ENCODE assay signal across 9 cellular contexts in the genomic region with DNA sequence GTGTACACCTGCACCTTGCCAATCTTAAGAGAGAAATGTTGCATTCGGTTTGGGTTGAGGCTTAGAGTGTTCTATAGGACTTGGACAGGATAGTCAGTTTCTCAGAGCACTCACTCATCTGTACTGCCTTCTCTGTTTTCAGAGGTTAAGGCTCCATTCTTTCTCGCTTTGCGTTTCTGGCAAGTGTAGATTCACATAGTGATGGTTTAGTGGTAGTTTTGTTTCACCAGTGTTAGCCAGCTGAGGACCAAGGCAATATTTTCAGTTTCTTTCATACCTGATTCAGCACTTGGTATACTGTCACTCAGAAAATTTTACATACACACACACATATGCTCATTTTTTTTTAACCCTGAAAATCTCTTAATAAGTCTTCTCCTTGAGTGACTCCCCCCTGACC. TPM values are rescaled to one million over a fixed set of nuclear protein-coding genes. Genes with fewer than 3 reads are reported as not detected.
DNase-seq lines count a peak whose midpoint lies in the region; ATAC-seq and TF ChIP-seq lines count a peak whose summit lies in the region.
"Had no signal": no experiment of that assay in that cellular context is flagged by ENCODE, and none has a peak within 500 bp of the region (broad histone marks: within the 10 kb centered on the region; RNA-seq: fewer than 3 reads in every experiment).

No MANE protein-coding gene starts in this region.

- WGBS in right lobe of liver (ENCODE audit: insufficient coverage, low coverage, low lambda C conversion rate, missing lambda C conversion rate) = 47% methylated on average over 3 of the region's 3 CpGs
- WGBS in transverse colon (ENCODE audit: low coverage in 1 of 2), 2 donors = 48 to 68% methylated on average over 3 of the region's 3 CpGs

- no peak for DNase-seq in activated naive CD4-positive, alpha-beta T cell treated with anti-CD3 and anti-CD28 coated beads for 36 hours
- no peak for DNase-seq in activated naive CD4-positive, alpha-beta T cell treated with anti-CD3 and anti-CD28 coated beads, Interleukin-2, amount 50 U/mL, for 16 hours
- DNase-seq in activated naive CD8-positive, alpha-beta T cell treated with anti-CD3 and anti-CD28 coated beads, Interleukin-2, amount 50 U/mL, for 24 hours = no peak
- DNase-seq in right lobe of liver (no peak), transverse colon (no peak), NOMO-1 treated with DMSO at 0.1 percent for 48 hours (lab: John Stamatoyannopoulos, UW; ENCODE audit: unreplicated experiment) (no peak), NCI-H345 treated with DMSO at 0.1 percent for 48 hours (lab: John Stamatoyannopoulos, UW; ENCODE audit: unreplicated experiment) (no peak)
- DNase-seq: NCI-H510A had no signal

- in situ Hi-C loops in transverse colon (cut with MboI; ENCODE audit: low pct_ligation_motif_present in 1 of 4, low pct_unique_long_range_greater_than_20kb in 1 of 4, low sequenced_read_pairs in 3 of 4) = no loop called here

- intact Hi-C loops in activated naive CD4-positive, alpha-beta T cell treated with anti-CD3 and anti-CD28 coated beads for 36 hours (cut with micrococcal nuclease) = no loop called here
- intact Hi-C loops in right lobe of liver (cut with DNase I) = no loop called here
- intact Hi-C loops in transverse colon (cut with DNase I; ENCODE audit: low total_unique reads) = no loop called here

- peaks cover 0 to 13% (median 0%) of the 10 kb centered on the region in 4 donors for H3K4me1 ChIP-seq in right lobe of liver
- H3K4me1 ChIP-seq in transverse colon = peaks cover 0 to 19% (median 8%) of the 10 kb centered on the region in 4 donors

- TF ChIP-seq POLR2A in right lobe of liver (IDR thresholded peaks at IDR 0.05) = no peak
- TF ChIP-seq POLR2A in transverse colon (IDR thresholded peaks at IDR 0.05) = no peak

- peaks cover 17% of the 10 kb centered on the region for H3K36me3 Mint-ChIP-seq in activated naive CD4-positive, alpha-beta T cell treated with anti-CD3 and anti-CD28 coated beads for 36 hours (ENCODE audit: low read depth)
- H3K36me3 Mint-ChIP-seq in activated naive CD8-positive, alpha-beta T cell treated with anti-CD3 and anti-CD28 coated beads, Interleukin-2, amount 50 U/mL, for 24 hours (ENCODE audit: low read depth) = peaks cover 19% of the 10 kb centered on the region

- peak overlapping the region; percentile 88 for H3K4me3 Mint-ChIP-seq in activated naive CD4-positive, alpha-beta T cell treated with anti-CD3 and anti-CD28 coated beads for 36 hours
- peak overlapping the region; percentile 90 for H3K4me3 Mint-ChIP-seq in activated naive CD8-positive, alpha-beta T cell treated with anti-CD3 and anti-CD28 coated beads, Interleukin-2, amount 50 U/mL, for 24 hours

- H3K27ac ChIP-seq in right lobe of liver (peak overlapping the region in 1 of 3 donors; percentile 81), transverse colon (peak overlapping the region in 2 of 4 donors; percentile 84 to 92)

- H3K9me3 ChIP-seq in right lobe of liver (no peaks in the 10 kb centered on the region), transverse colon (no peaks in the 10 kb centered on the region)

- no peaks in the 10 kb centered on the region for H3K9me3 Mint-ChIP-seq in activated naive CD4-positive, alpha-beta T cell treated with anti-CD3 and anti-CD28 coated beads for 36 hours
- no peaks in the 10 kb centered on the region for H3K9me3 Mint-ChIP-seq in activated naive CD8-positive, alpha-beta T cell treated with anti-CD3 and anti-CD28 coated beads, Interleukin-2, amount 50 U/mL, for 24 hours

- no peak for TF ChIP-seq CTCF in right lobe of liver (IDR thresholded peaks at IDR 0.05)
- no peak for TF ChIP-seq CTCF in transverse colon (IDR thresholded peaks at IDR 0.05)

- H3K4me3 ChIP-seq in right lobe of liver (peak overlapping the region in 2 of 3 donors; percentile 79 to 96), transverse colon (peak overlapping the region in 3 of 4 donors; percentile 89 to 92 (median 90))

- peaks cover 0 to 36% (median 11%) of the 10 kb centered on the region in 4 donors for H3K36me3 ChIP-seq in right lobe of liver
- H3K36me3 ChIP-seq in transverse colon = peaks cover 0 to 17% (median 6%) of the 10 kb centered on the region in 4 donors

- no peaks in the 10 kb centered on the region for H3K27me3 Mint-ChIP-seq in activated naive CD4-positive, alpha-beta T cell treated with anti-CD3 and anti-CD28 coated beads for 36 hours (ENCODE audit: low read depth)
- no peaks in the 10 kb centered on the region for H3K27me3 Mint-ChIP-seq in activated naive CD8-positive, alpha-beta T cell treated with anti-CD3 and anti-CD28 coated beads, Interleukin-2, amount 50 U/mL, for 24 hours

- TF ChIP-seq EP300 in transverse colon (IDR thresholded peaks at IDR 0.05; ENCODE audit: low read depth) = no peak

- CTCF ChIA-PET in activated naive CD4-positive, alpha-beta T cell treated with anti-CD3 and anti-CD28 coated beads for 36 hours (lab: Charles Lee) = interaction anchor here (1.0 to 1.1 kb wide), 2 partner anchors 11 to 35 kb away, joined by 4 to 6 read pairs; no protein-coding TSS in a partner anchor

- no peaks in the 10 kb centered on the region for H3K27me3 ChIP-seq in right lobe of liver
- H3K27me3 ChIP-seq in transverse colon = no peaks in the 10 kb centered on the region

- ATAC-seq in activated naive CD8-positive, alpha-beta T cell treated with anti-CD3 and anti-CD28 coated beads, Interleukin-2, amount 50 U/mL, for 24 hours = no peak
- ATAC-seq in right lobe of liver = no peak
- ATAC-seq in GM21515 (IDR thresholded peaks at IDR 0.05; ENCODE audit: unreplicated experiment) = no peak

- H3K27ac Mint-ChIP-seq in activated naive CD4-positive, alpha-beta T cell treated with anti-CD3 and anti-CD28 coated beads for 36 hours = peak overlapping the region; percentile 50
- H3K27ac Mint-ChIP-seq in activated naive CD8-positive, alpha-beta T cell treated with anti-CD3 and anti-CD28 coated beads, Interleukin-2, amount 50 U/mL, for 24 hours = peak overlapping the region; percentile 74

- H3K4me1 Mint-ChIP-seq in activated naive CD4-positive, alpha-beta T cell treated with anti-CD3 and anti-CD28 coated beads for 36 hours (ENCODE audit: low read depth) = peaks cover 50% of the 10 kb centered on the region
- peaks cover 30% of the 10 kb centered on the region for H3K4me1 Mint-ChIP-seq in activated naive CD8-positive, alpha-beta T cell treated with anti-CD3 and anti-CD28 coated beads, Interleukin-2, amount 50 U/mL, for 24 hours

RNA-seq across cellular contexts. Expression of gene ATXN1L, which starts 1.3 kb away (rescaled TPM):
- 10 to 100 TPM; 11.3 to 11.9 TPM for total RNA-seq in activated naive CD4-positive, alpha-beta T cell treated with anti-CD3 and anti-CD28 coated beads for 36 hours
- 10 to 100 TPM in 3 of 6 experiments, 1 to 10 TPM in 3; 9.2 to 11.9 (median 10.3) TPM for total RNA-seq in right lobe of liver
- total RNA-seq in transverse colon = 10 to 100 TPM; 16.7 to 33.3 (median 24.1) TPM

RNA-seq across cellular contexts. Expression of gene ZNF821, which starts 36.9 kb away (rescaled TPM):
- 1 to 10 TPM; 5.9 TPM for total RNA-seq in activated naive CD4-positive, alpha-beta T cell treated with anti-CD3 and anti-CD28 coated beads for 36 hours
- total RNA-seq in right lobe of liver = 1 to 10 TPM; 1.3 to 3.8 (median 1.7) TPM
- 10 to 100 TPM in 3 of 4 donors, 1 to 10 TPM in 1; 9.4 to 31.6 (median 13.6) TPM for total RNA-seq in transverse colon

RNA-seq across cellular contexts. Expression of gene AP1G1, which starts 38.5 kb away (rescaled TPM):
- 10 to 100 TPM; 56.4 to 59.3 TPM for total RNA-seq in activated naive CD4-positive, alpha-beta T cell treated with anti-CD3 and anti-CD28 coated beads for 36 hours
- total RNA-seq in right lobe of liver = 10 to 100 TPM; 47.8 to 54.1 (median 52.5) TPM
- total RNA-seq in transverse colon = 100 to 1,000 TPM; 104 to 270 (median 121) TPM

RNA-seq across cellular contexts. Expression of gene IST1, which starts 48.2 kb away (rescaled TPM):
- 100 to 1,000 TPM; 196 to 203 TPM for total RNA-seq in activated naive CD4-positive, alpha-beta T cell treated with anti-CD3 and anti-CD28 coated beads for 36 hours
- total RNA-seq in right lobe of liver (10 to 100 TPM; 44.7 to 73.4 (median 65.5) TPM), transverse colon (100 to 1,000 TPM; 200 to 303 (median 257) TPM)
